In genomic region chr2:197515277-197515797, GRCh38 we compare ENCODE assay signal across 8 cellular contexts. TPM values are rescaled to one million over a fixed set of nuclear protein-coding genes. Genes with fewer than 3 reads are reported as not detected.
DNase-seq lines count a peak whose midpoint lies in the region; ATAC-seq lines count a peak whose summit lies in the region.

No MANE protein-coding gene starts in this region.

- H3K9ac ChIP-seq in NT2/D1 (ENCODE audit: insufficient read length, low read depth) = peak overlapping the region; percentile 100

- H3K9me3 ChIP-seq in NT2/D1 (ENCODE audit: insufficient read depth, low read length) = no peaks in the 10 kb centered on the region

- H3K27me3 ChIP-seq in NT2/D1 (ENCODE audit: insufficient read depth, insufficient read length) = no peaks in the 10 kb centered on the region

- peak overlapping the region; percentile 94 for H3K4me3 ChIP-seq in NT2/D1 (ENCODE audit: insufficient read length, low read depth)

- H3K36me3 ChIP-seq in NT2/D1 (ENCODE audit: insufficient read depth, insufficient read length, low read length) = peaks cover 12% of the 10 kb centered on the region

- peak; percentile 78 for DNase-seq in NCI-H510A treated with DMSO at 0.1 percent for 48 hours (lab: John Stamatoyannopoulos, UW)
- no peak for DNase-seq in NCI-H510A (lab: John Stamatoyannopoulos, UW)
- DNase-seq in NT2/D1 (ENCODE audit: low read depth, low spot score) = no peak
- peak; percentile 53 for DNase-seq in effector CD8-positive, alpha-beta T cell (lab: John Stamatoyannopoulos, UW)
- DNase-seq in myocyte (ENCODE audit: low read depth) = peak; percentile 63
- no peak for DNase-seq in activated effector memory CD4-positive, alpha-beta T cell treated with anti-CD3 and anti-CD28 coated beads, Interleukin-2, amount 50 U/mL, for 16 hours

- no peaks in the 10 kb centered on the region for H3K4me1 ChIP-seq in NT2/D1 (ENCODE audit: insufficient read depth, insufficient read length)

- ATAC-seq in HG02840 (IDR thresholded peaks at IDR 0.05; ENCODE audit: low FRiP score, unreplicated experiment) (peak; percentile 0), HG03520 (IDR thresholded peaks at IDR 0.05; ENCODE audit: unreplicated experiment) (no peak)

RNA-seq across cellular contexts. Expression of gene MOB4, which starts 0.5 kb away (rescaled TPM):
- 39.9 and 46.5 TPM in 2 replicates for total RNA-seq in myocyte
- polyA plus RNA-seq in myocyte (2012) = 20.4 TPM

RNA-seq across cellular contexts. Expression of gene HSPE1, which starts 15.2 kb away (rescaled TPM):
- total RNA-seq in myocyte = 99.7 and 130 TPM in 2 replicates
- 140 TPM for polyA plus RNA-seq in myocyte (2012)

RNA-seq across cellular contexts. Expression of gene HSPD1, which starts 15.7 kb away (rescaled TPM):
- 119 and 133 TPM in 2 replicates for total RNA-seq in myocyte
- polyA plus RNA-seq in myocyte (2012) = 74.9 TPM

Comparison
In these comparisons a context has a peak if more than half of its experiments do, and no peak if none do; other contexts are left out.
1. DNase-seq: peak in NCI-H510A treated with DMSO at 0.1 percent for 48 hours (single experiment), effector CD8-positive, alpha-beta T cell (single experiment) and myocyte (single experiment); none in NCI-H510A (single experiment), NT2/D1 (single experiment) and activated effector memory CD4-positive, alpha-beta T cell treated with anti-CD3 and anti-CD28 coated beads, Interleukin-2, amount 50 U/mL, for 16 hours (single experiment).